Comparison of ENCODE assay signal across 1 cellular context in genomic region chr9:128067898-128068655, GRCh38.
A peak's percentile ranks its signal among the peaks of the same experiment; 100 is the strongest.
TF ChIP-seq lines count a peak whose summit lies in the region.

SLC25A25 (plus strand) TSS chr9:128068232; CDS start chr9:128068320, 88 bp downstream.

TF ChIP-seq in K562, 482 proteins besides CTCF, POLR2A, EP300 and RAD21 (continued from another document and continues in another):
- TF ChIP-seq, protein P1, sequence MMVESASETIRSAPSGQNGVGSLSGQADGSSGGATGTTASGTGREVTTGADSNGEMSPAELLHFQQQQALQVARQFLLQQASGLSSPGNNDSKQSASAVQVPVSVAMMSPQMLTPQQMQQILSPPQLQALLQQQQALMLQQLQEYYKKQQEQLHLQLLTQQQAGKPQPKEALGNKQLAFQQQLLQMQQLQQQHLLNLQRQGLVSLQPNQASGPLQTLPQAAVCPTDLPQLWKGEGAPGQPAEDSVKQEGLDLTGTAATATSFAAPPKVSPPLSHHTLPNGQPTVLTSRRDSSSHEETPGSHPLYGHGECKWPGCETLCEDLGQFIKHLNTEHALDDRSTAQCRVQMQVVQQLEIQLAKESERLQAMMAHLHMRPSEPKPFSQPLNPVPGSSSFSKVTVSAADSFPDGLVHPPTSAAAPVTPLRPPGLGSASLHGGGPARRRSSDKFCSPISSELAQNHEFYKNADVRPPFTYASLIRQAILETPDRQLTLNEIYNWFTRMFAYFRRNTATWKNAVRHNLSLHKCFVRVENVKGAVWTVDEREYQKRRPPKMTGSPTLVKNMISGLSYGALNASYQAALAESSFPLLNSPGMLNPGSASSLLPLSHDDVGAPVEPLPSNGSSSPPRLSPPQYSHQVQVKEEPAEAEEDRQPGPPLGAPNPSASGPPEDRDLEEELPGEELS (CRISPR knock-in tag; IDR thresholded peaks at IDR 0.05; ENCODE audit: borderline replicate concordance): no peak
- TF ChIP-seq ZNF224 (CRISPR knock-in tag; IDR thresholded peaks at IDR 0.05) (no peak), BRF2 (IDR thresholded peaks at IDR 0.05; ENCODE audit: borderline replicate concordance, insufficient read depth, insufficient read length) (no peak), SREBF1 (IDR thresholded peaks at IDR 0.05; ENCODE audit: borderline replicate concordance, low read depth, low read length) (no peak), ETV6 (IDR thresholded peaks at IDR 0.05; ENCODE audit: borderline replicate concordance in 1 of 2, low read depth in 2 of 2, low read length in 1 of 2) (no peak), ETV6 (CRISPR knock-in tag; IDR thresholded peaks at IDR 0.05; ENCODE audit: borderline replicate concordance) (no peak), ZFP36 (IDR thresholded peaks at IDR 0.05; ENCODE audit: low read depth, low read length, partially characterized antibody) (no peak), ZNF146 (CRISPR knock-in tag; IDR thresholded peaks at IDR 0.05; ENCODE audit: unreplicated experiment) (no peak), HLTF (IDR thresholded peaks at IDR 0.05) (no peak), CBFB (CRISPR knock-in tag; IDR thresholded peaks at IDR 0.05) (no peak), MAFG (tag; conservative IDR thresholded peaks at IDR 0.05) (no peak), THRA (IDR thresholded peaks at IDR 0.05) (no peak), ZNF134 (CRISPR knock-in tag; conservative IDR thresholded peaks at IDR 0.05) (no peak), KLF6 (CRISPR knock-in tag; IDR thresholded peaks at IDR 0.05; ENCODE audit: borderline replicate concordance) (no peak), FOXK1 (CRISPR knock-in tag; IDR thresholded peaks at IDR 0.05; ENCODE audit: borderline replicate concordance) (no peak), CHD7 (IDR thresholded peaks at IDR 0.05; ENCODE audit: low read depth, low read length) (no peak), POLR2AphosphoS5 (IDR thresholded peaks at IDR 0.05; ENCODE audit: control insufficient read depth, insufficient read depth, low read depth, low read length) (peak; percentile 44; the same call in 1 of the 2 replicates), ATF1 (CRISPR knock-in tag; IDR thresholded peaks at IDR 0.05) (no peak), ATF1 (tag; IDR thresholded peaks at IDR 0.05) (peak; percentile 83; the same call in 1 of the 2 replicates), NR0B1 (IDR thresholded peaks at IDR 0.05; ENCODE audit: partially characterized antibody) (no peak), JUN (IDR thresholded peaks at IDR 0.05; ENCODE audit: borderline replicate concordance, low read depth, low read length) (no peak; the same call in 1 of the 2 replicates), JUN (CRISPR knock-in tag; IDR thresholded peaks at IDR 0.05; ENCODE audit: borderline replicate concordance) (no peak), NUFIP1 (IDR thresholded peaks at IDR 0.05; ENCODE audit: partially characterized antibody) (no peak), ZNF589 (CRISPR knock-in tag; IDR thresholded peaks at IDR 0.05; ENCODE audit: low read depth) (no peak), XRCC4 (IDR thresholded peaks at IDR 0.05; ENCODE audit: extremely low read depth, insufficient read depth, insufficient read length) (no peak), ZNF174 (CRISPR knock-in tag; IDR thresholded peaks at IDR 0.05) (no peak), NR2C2 (CRISPR knock-in tag; IDR thresholded peaks at IDR 0.05) (no peak), NR2C2 (tag; IDR thresholded peaks at IDR 0.05) (no peak), ARID2 (IDR thresholded peaks at IDR 0.05) (no peak), FOXM1 (IDR thresholded peaks at IDR 0.05; ENCODE audit: low read depth) (no peak), FOXM1 (CRISPR knock-in tag; IDR thresholded peaks at IDR 0.05; ENCODE audit: low read depth) (no peak), HMG20A (CRISPR knock-in tag; conservative IDR thresholded peaks at IDR 0.05) (no peak)
- TF ChIP-seq, protein P2, sequence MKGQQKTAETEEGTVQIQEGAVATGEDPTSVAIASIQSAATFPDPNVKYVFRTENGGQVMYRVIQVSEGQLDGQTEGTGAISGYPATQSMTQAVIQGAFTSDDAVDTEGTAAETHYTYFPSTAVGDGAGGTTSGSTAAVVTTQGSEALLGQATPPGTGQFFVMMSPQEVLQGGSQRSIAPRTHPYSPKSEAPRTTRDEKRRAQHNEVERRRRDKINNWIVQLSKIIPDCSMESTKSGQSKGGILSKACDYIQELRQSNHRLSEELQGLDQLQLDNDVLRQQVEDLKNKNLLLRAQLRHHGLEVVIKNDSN (CRISPR knock-in tag; IDR thresholded peaks at IDR 0.05): peak; percentile 83; the same call in 1 of the 2 replicates
- TF ChIP-seq, protein P3, sequence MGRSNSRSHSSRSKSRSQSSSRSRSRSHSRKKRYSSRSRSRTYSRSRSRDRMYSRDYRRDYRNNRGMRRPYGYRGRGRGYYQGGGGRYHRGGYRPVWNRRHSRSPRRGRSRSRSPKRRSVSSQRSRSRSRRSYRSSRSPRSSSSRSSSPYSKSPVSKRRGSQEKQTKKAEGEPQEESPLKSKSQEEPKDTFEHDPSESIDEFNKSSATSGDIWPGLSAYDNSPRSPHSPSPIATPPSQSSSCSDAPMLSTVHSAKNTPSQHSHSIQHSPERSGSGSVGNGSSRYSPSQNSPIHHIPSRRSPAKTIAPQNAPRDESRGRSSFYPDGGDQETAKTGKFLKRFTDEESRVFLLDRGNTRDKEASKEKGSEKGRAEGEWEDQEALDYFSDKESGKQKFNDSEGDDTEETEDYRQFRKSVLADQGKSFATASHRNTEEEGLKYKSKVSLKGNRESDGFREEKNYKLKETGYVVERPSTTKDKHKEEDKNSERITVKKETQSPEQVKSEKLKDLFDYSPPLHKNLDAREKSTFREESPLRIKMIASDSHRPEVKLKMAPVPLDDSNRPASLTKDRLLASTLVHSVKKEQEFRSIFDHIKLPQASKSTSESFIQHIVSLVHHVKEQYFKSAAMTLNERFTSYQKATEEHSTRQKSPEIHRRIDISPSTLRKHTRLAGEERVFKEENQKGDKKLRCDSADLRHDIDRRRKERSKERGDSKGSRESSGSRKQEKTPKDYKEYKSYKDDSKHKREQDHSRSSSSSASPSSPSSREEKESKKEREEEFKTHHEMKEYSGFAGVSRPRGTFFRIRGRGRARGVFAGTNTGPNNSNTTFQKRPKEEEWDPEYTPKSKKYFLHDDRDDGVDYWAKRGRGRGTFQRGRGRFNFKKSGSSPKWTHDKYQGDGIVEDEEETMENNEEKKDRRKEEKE (IDR thresholded peaks at IDR 0.05; ENCODE audit: borderline replicate concordance in 1 of 2, control insufficient read depth in 1 of 2, low read depth in 2 of 2, low read length in 1 of 2): no peak
- TF ChIP-seq, protein P4, sequence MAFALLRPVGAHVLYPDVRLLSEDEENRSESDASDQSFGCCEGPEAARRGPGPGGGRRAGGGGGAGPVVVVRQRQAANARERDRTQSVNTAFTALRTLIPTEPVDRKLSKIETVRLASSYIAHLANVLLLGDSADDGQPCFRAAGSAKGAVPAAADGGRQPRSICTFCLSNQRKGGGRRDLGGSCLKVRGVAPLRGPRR (CRISPR knock-in tag; IDR thresholded peaks at IDR 0.05): no peak
- TF ChIP-seq, protein P5, sequence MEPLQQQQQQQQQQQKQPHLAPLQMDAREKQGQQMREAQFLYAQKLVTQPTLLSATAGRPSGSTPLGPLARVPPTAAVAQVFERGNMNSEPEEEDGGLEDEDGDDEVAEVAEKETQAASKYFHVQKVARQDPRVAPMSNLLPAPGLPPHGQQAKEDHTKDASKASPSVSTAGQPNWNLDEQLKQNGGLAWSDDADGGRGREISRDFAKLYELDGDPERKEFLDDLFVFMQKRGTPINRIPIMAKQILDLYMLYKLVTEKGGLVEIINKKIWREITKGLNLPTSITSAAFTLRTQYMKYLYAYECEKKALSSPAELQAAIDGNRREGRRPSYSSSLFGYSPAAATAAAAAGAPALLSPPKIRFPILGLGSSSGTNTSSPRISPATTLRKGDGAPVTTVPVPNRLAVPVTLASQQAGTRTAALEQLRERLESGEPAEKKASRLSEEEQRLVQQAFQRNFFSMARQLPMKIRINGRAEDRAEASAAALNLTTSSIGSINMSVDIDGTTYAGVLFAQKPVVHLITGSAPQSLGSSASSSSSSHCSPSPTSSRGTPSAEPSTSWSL (CRISPR knock-in tag; IDR thresholded peaks at IDR 0.05; ENCODE audit: borderline replicate concordance): no peak
